ENCODE assay signal across 1 cellular context in the genomic region with DNA sequence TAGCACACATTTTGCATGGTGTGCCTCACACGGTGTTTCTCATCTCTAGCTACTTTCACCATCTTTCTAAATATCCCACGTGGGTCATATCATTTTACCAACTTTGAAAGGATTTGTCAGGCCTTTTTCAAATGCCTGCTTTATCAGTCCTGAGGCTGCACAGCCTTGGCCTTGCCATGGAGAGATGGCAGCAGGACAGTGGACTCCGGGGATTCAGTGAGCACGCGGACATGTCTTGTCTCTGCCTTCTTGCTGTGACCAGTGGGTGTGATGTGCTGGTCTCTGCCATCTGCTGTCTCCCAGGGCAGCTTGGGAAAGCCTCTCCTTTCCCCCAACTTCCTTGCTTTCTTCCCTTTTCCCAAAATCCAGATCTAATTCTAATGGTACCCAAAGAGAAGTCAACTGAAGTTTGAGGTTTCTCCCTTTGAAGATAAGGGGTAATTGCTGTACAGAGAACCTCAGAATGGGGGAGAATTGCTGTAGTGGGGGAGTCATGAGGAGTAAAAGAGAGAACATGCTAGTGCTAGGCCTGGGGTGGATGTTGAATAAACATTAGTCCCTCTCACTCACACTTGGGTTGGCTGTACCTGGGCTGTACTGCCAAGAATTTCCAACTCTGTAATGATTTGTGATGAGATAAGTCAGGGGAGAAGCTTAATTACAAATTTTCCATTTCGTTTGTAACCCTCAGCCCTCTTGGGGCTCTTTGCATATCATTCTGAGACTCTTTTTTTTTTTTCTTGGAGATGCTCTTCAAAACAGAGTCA.
TF ChIP-seq lines count a peak whose summit lies in the region.

No MANE protein-coding gene starts in this region.

TF ChIP-seq in K562, 482 proteins besides CTCF, POLR2A, EP300 and RAD21:
- TF ChIP-seq ILF3 (IDR thresholded peaks at IDR 0.05; ENCODE audit: borderline replicate concordance) (no peak), NFRKB (IDR thresholded peaks at IDR 0.05; ENCODE audit: low read depth) (no peak), CREB3 (tag; conservative IDR thresholded peaks at IDR 0.05; ENCODE audit: low read depth) (no peak), HSF4 (CRISPR knock-in tag; IDR thresholded peaks at IDR 0.05; ENCODE audit: borderline replicate concordance) (no peak), CTBP1 (IDR thresholded peaks at IDR 0.05; ENCODE audit: borderline replicate concordance) (no peak), IFI16 (CRISPR knock-in tag; IDR thresholded peaks at IDR 0.05) (no peak), ZNF232 (CRISPR knock-in tag; IDR thresholded peaks at IDR 0.05) (no peak), ZNF12 (CRISPR knock-in tag; IDR thresholded peaks at IDR 0.05) (no peak), MEF2A (IDR thresholded peaks at IDR 0.05; ENCODE audit: control insufficient read depth, low read depth, low read length) (no peak), GMEB1 (CRISPR knock-in tag; IDR thresholded peaks at IDR 0.05) (no peak), ZZZ3 (IDR thresholded peaks at IDR 0.05) (no peak), TEAD4 (IDR thresholded peaks at IDR 0.05; ENCODE audit: low read length) (no peak), TEAD4 (CRISPR knock-in tag; IDR thresholded peaks at IDR 0.05; ENCODE audit: borderline replicate concordance) (no peak), ERF (CRISPR knock-in tag; IDR thresholded peaks at IDR 0.05) (no peak), PHB2 (IDR thresholded peaks at IDR 0.05; ENCODE audit: low read depth) (no peak), MTA2 (IDR thresholded peaks at IDR 0.05; ENCODE audit: low read depth) (no peak), OTX1 (CRISPR knock-in tag; IDR thresholded peaks at IDR 0.05) (no peak), HMG20A (CRISPR knock-in tag; conservative IDR thresholded peaks at IDR 0.05) (no peak)
- TF ChIP-seq, protein P1, sequence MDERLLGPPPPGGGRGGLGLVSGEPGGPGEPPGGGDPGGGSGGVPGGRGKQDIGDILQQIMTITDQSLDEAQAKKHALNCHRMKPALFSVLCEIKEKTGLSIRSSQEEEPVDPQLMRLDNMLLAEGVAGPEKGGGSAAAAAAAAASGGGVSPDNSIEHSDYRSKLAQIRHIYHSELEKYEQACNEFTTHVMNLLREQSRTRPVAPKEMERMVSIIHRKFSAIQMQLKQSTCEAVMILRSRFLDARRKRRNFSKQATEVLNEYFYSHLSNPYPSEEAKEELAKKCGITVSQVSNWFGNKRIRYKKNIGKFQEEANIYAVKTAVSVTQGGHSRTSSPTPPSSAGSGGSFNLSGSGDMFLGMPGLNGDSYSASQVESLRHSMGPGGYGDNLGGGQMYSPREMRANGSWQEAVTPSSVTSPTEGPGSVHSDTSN (CRISPR knock-in tag; IDR thresholded peaks at IDR 0.05; ENCODE audit: low read depth), result no peak
- TF ChIP-seq, protein P1 (tag; conservative IDR thresholded peaks at IDR 0.05; ENCODE audit: low read depth), result no peak
- TF ChIP-seq, protein P2, sequence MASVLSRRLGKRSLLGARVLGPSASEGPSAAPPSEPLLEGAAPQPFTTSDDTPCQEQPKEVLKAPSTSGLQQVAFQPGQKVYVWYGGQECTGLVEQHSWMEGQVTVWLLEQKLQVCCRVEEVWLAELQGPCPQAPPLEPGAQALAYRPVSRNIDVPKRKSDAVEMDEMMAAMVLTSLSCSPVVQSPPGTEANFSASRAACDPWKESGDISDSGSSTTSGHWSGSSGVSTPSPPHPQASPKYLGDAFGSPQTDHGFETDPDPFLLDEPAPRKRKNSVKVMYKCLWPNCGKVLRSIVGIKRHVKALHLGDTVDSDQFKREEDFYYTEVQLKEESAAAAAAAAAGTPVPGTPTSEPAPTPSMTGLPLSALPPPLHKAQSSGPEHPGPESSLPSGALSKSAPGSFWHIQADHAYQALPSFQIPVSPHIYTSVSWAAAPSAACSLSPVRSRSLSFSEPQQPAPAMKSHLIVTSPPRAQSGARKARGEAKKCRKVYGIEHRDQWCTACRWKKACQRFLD (CRISPR knock-in tag; IDR thresholded peaks at IDR 0.05), result no peak
- TF ChIP-seq, protein P3, sequence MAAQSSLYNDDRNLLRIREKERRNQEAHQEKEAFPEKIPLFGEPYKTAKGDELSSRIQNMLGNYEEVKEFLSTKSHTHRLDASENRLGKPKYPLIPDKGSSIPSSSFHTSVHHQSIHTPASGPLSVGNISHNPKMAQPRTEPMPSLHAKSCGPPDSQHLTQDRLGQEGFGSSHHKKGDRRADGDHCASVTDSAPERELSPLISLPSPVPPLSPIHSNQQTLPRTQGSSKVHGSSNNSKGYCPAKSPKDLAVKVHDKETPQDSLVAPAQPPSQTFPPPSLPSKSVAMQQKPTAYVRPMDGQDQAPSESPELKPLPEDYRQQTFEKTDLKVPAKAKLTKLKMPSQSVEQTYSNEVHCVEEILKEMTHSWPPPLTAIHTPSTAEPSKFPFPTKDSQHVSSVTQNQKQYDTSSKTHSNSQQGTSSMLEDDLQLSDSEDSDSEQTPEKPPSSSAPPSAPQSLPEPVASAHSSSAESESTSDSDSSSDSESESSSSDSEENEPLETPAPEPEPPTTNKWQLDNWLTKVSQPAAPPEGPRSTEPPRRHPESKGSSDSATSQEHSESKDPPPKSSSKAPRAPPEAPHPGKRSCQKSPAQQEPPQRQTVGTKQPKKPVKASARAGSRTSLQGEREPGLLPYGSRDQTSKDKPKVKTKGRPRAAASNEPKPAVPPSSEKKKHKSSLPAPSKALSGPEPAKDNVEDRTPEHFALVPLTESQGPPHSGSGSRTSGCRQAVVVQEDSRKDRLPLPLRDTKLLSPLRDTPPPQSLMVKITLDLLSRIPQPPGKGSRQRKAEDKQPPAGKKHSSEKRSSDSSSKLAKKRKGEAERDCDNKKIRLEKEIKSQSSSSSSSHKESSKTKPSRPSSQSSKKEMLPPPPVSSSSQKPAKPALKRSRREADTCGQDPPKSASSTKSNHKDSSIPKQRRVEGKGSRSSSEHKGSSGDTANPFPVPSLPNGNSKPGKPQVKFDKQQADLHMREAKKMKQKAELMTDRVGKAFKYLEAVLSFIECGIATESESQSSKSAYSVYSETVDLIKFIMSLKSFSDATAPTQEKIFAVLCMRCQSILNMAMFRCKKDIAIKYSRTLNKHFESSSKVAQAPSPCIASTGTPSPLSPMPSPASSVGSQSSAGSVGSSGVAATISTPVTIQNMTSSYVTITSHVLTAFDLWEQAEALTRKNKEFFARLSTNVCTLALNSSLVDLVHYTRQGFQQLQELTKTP (IDR thresholded peaks at IDR 0.05; ENCODE audit: low read depth in 1 of 2, partially characterized antibody in 2 of 2), result no peak
